1 cellular context compared by ENCODE assay signal in genomic region chr1:6259491-6260362, GRCh38.
TF ChIP-seq lines count a peak whose summit lies in the region.

No MANE protein-coding gene starts in this region.

TF ChIP-seq in HCT116, 20 proteins besides CTCF, POLR2A, EP300 and RAD21:
- TF ChIP-seq EGR1 (IDR thresholded peaks at IDR 0.05; ENCODE audit: low read depth) = no peak
- TF ChIP-seq TCF7L2 (IDR thresholded peaks at IDR 0.05; ENCODE audit: borderline replicate concordance, extremely low read depth, insufficient read depth, insufficient read length) = peak; percentile 76
- TF ChIP-seq POLR2AphosphoS5 (IDR thresholded peaks at IDR 0.05; ENCODE audit: low read depth, low read length) = no peak
- TF ChIP-seq ZNF274 (IDR thresholded peaks at IDR 0.05; ENCODE audit: low read depth, low read length) = no peak
- TF ChIP-seq YY1 (IDR thresholded peaks at IDR 0.05; ENCODE audit: extremely low read depth, insufficient replicate concordance, low read depth, low read length) = no peak
- TF ChIP-seq CBX3 (IDR thresholded peaks at IDR 0.05; ENCODE audit: low read depth) = no peak
- no peak for TF ChIP-seq EZH2 (IDR thresholded peaks at IDR 0.05)
- TF ChIP-seq SIN3A (IDR thresholded peaks at IDR 0.05; ENCODE audit: low read depth) = no peak
- TF ChIP-seq SRF (IDR thresholded peaks at IDR 0.05; ENCODE audit: low read depth) = no peak
- no peak for TF ChIP-seq ATF3 (IDR thresholded peaks at IDR 0.05)
- TF ChIP-seq JUND (IDR thresholded peaks at IDR 0.05) = no peak
- peak; percentile 99 for TF ChIP-seq CEBPB (IDR thresholded peaks at IDR 0.05; ENCODE audit: low read depth)
- no peak for TF ChIP-seq ELF1 (IDR thresholded peaks at IDR 0.05; ENCODE audit: borderline replicate concordance, low read depth)
